ENCODE assay signal across 8 cellular contexts in genomic region chr5:14108170-14108996, GRCh38. TPM values are rescaled to one million over a fixed set of nuclear protein-coding genes. Genes with fewer than 3 reads are reported as not detected.
DNase-seq lines count a peak whose midpoint lies in the region; ATAC-seq and TF ChIP-seq lines count a peak whose summit lies in the region.

No MANE protein-coding gene starts in this region.

- DNase-seq in CMK (ENCODE audit: low read depth) (peak; percentile 12), NCI-H2029 (lab: John Stamatoyannopoulos, UW) (peak; percentile 33), non-pigmented ciliary epithelial cell (ENCODE audit: low read depth) (peak; percentile 49)
- peak; percentile 45 for DNase-seq in activated CD8-positive, alpha-beta T cell treated with anti-CD3 and anti-CD28 coated beads for 36 hours
- no peak for DNase-seq in activated T-helper 2 cell treated with anti-CD3 and anti-CD28 coated beads, Interferon-gamma antibody, Interleukin-2, Interleukin-4, amounts not matched to agents 10 μg/mL and 5 μg/mL and 100 μg/mL, durations not matched to agents 14 hours and 24 hours and 36 hours (ENCODE audit: low spot score)

- no peak for TF ChIP-seq EP300 in gastroesophageal sphincter (IDR thresholded peaks at IDR 0.05)

- no peak overlapping the region for H3K4me3 Mint-ChIP-seq in activated CD8-positive, alpha-beta T cell treated with anti-CD3 and anti-CD28 coated beads for 36 hours
- H3K4me3 Mint-ChIP-seq in activated T-helper 2 cell treated with anti-CD3 and anti-CD28 coated beads, Interferon-gamma antibody, Interleukin-2, Interleukin-4, amounts not matched to agents 10 μg/mL and 5 μg/mL and 100 μg/mL, durations not matched to agents 14 hours and 24 hours and 36 hours (ENCODE audit: low read depth) = no peak overlapping the region

- peak overlapping the region in 1 of 2 donors; percentile 37 for H3K4me3 ChIP-seq in gastroesophageal sphincter

- peaks cover 12% of the 10 kb centered on the region for H3K4me1 Mint-ChIP-seq in activated CD8-positive, alpha-beta T cell treated with anti-CD3 and anti-CD28 coated beads for 36 hours (ENCODE audit: low read depth)
- peaks cover 16% of the 10 kb centered on the region for H3K4me1 Mint-ChIP-seq in activated T-helper 2 cell treated with anti-CD3 and anti-CD28 coated beads, Interferon-gamma antibody, Interleukin-2, Interleukin-4, amounts not matched to agents 10 μg/mL and 5 μg/mL and 100 μg/mL, durations not matched to agents 14 hours and 24 hours and 36 hours (ENCODE audit: low read depth)

- no peaks in the 10 kb centered on the region for H3K36me3 ChIP-seq in gastroesophageal sphincter

- POLR2A ChIA-PET in activated CD8-positive, alpha-beta T cell treated with anti-CD3 and anti-CD28 coated beads for 36 hours (lab: Charles Lee) = no interaction called here

- ATAC-seq in GM18868 (IDR thresholded peaks at IDR 0.05; ENCODE audit: unreplicated experiment) = peak; percentile 71
- peak; percentile 41 for ATAC-seq in HG03060 (IDR thresholded peaks at IDR 0.05; ENCODE audit: low read depth, unreplicated experiment)
- peak; percentile 80 for ATAC-seq in activated CD8-positive, alpha-beta T cell treated with anti-CD3 and anti-CD28 coated beads for 36 hours
- peak; percentile 68 for ATAC-seq in gastroesophageal sphincter

- no peaks in the 10 kb centered on the region for H3K27me3 ChIP-seq in gastroesophageal sphincter

- WGBS in gastroesophageal sphincter (ENCODE audit: low coverage in 1 of 2), 2 donors = 11 to 19% methylated on average over 3 to 17 of the region's 21 CpGs

- peak; percentile 67 for TF ChIP-seq CTCF in activated CD8-positive, alpha-beta T cell treated with anti-CD3 and anti-CD28 coated beads for 36 hours (IDR thresholded peaks at IDR 0.05)
- peak; percentile 59 to 90 (median 68) for TF ChIP-seq CTCF in gastroesophageal sphincter (IDR thresholded peaks at IDR 0.05)

- peak overlapping the region in 2 of 4 donors; percentile 9 to 47 for H3K27ac ChIP-seq in gastroesophageal sphincter

- intact Hi-C loops in activated CD8-positive, alpha-beta T cell treated with anti-CD3 and anti-CD28 coated beads for 36 hours (cut with micrococcal nuclease) = no loop called here
- intact Hi-C loops in activated T-helper 2 cell treated with anti-CD3 and anti-CD28 coated beads, Interferon-gamma antibody, Interleukin-2, Interleukin-4, amounts not matched to agents 10 μg/mL and 5 μg/mL and 100 μg/mL, durations not matched to agents 14 hours and 24 hours and 36 hours (cut with micrococcal nuclease) = loop anchor here (2.0 to 5.0 kb wide), 2 partner anchors 34 to 164 kb away; partner anchors contain the start of gene TRIO

- no peak overlapping the region for H3K27ac Mint-ChIP-seq in activated CD8-positive, alpha-beta T cell treated with anti-CD3 and anti-CD28 coated beads for 36 hours
- H3K27ac Mint-ChIP-seq in activated T-helper 2 cell treated with anti-CD3 and anti-CD28 coated beads, Interferon-gamma antibody, Interleukin-2, Interleukin-4, amounts not matched to agents 10 μg/mL and 5 μg/mL and 100 μg/mL, durations not matched to agents 14 hours and 24 hours and 36 hours = no peak overlapping the region

- H3K27me3 Mint-ChIP-seq in activated CD8-positive, alpha-beta T cell treated with anti-CD3 and anti-CD28 coated beads for 36 hours = peaks cover 8% of the 10 kb centered on the region
- peaks cover 14% of the 10 kb centered on the region for H3K27me3 Mint-ChIP-seq in activated T-helper 2 cell treated with anti-CD3 and anti-CD28 coated beads, Interferon-gamma antibody, Interleukin-2, Interleukin-4, amounts not matched to agents 10 μg/mL and 5 μg/mL and 100 μg/mL, durations not matched to agents 14 hours and 24 hours and 36 hours (ENCODE audit: low read depth)

- H3K9me3 ChIP-seq in gastroesophageal sphincter = no peaks in the 10 kb centered on the region

- H3K9me3 Mint-ChIP-seq in activated CD8-positive, alpha-beta T cell treated with anti-CD3 and anti-CD28 coated beads for 36 hours = no peaks in the 10 kb centered on the region
- H3K9me3 Mint-ChIP-seq in activated T-helper 2 cell treated with anti-CD3 and anti-CD28 coated beads, Interferon-gamma antibody, Interleukin-2, Interleukin-4, amounts not matched to agents 10 μg/mL and 5 μg/mL and 100 μg/mL, durations not matched to agents 14 hours and 24 hours and 36 hours = peaks cover 5% of the 10 kb centered on the region

- CTCF ChIA-PET in activated CD8-positive, alpha-beta T cell treated with anti-CD3 and anti-CD28 coated beads for 36 hours (lab: Charles Lee) = interaction anchor here (0.7 to 2.8 kb wide), 7 partner anchors 11 to 540 kb away, joined by 3 to 16 read pairs (median 4); no protein-coding TSS in a partner anchor

- peaks cover 0 to 8% (median 0%) of the 10 kb centered on the region in 3 donors for H3K4me1 ChIP-seq in gastroesophageal sphincter

- H3K36me3 Mint-ChIP-seq in activated CD8-positive, alpha-beta T cell treated with anti-CD3 and anti-CD28 coated beads for 36 hours (ENCODE audit: low read depth) = no peaks in the 10 kb centered on the region
- no peaks in the 10 kb centered on the region for H3K36me3 Mint-ChIP-seq in activated T-helper 2 cell treated with anti-CD3 and anti-CD28 coated beads, Interferon-gamma antibody, Interleukin-2, Interleukin-4, amounts not matched to agents 10 μg/mL and 5 μg/mL and 100 μg/mL, durations not matched to agents 14 hours and 24 hours and 36 hours (ENCODE audit: low read depth)

- no peak for TF ChIP-seq POLR2A in gastroesophageal sphincter (IDR thresholded peaks at IDR 0.05)

RNA-seq across cellular contexts. Expression of gene TRIO, which starts 34.8 kb away (rescaled TPM):
- 10 to 100 TPM; 11.4 to 11.5 TPM for total RNA-seq in activated CD8-positive, alpha-beta T cell treated with anti-CD3 and anti-CD28 coated beads for 36 hours
- total RNA-seq in gastroesophageal sphincter = 100 to 1,000 TPM in 3 of 4 donors, 10 to 100 TPM in 1; 69.2 to 257 (median 172) TPM
- 28.7 and 30.1 TPM in 2 replicates for total RNA-seq in activated T-helper 2 cell treated with anti-CD3 and anti-CD28 coated beads, Interferon-gamma antibody, Interleukin-2, Interleukin-4, amounts not matched to agents 10 μg/mL and 5 μg/mL and 100 μg/mL, durations not matched to agents 14 hours and 24 hours and 36 hours
